ENCODE assay signal across 15 cellular contexts in the genomic region with DNA sequence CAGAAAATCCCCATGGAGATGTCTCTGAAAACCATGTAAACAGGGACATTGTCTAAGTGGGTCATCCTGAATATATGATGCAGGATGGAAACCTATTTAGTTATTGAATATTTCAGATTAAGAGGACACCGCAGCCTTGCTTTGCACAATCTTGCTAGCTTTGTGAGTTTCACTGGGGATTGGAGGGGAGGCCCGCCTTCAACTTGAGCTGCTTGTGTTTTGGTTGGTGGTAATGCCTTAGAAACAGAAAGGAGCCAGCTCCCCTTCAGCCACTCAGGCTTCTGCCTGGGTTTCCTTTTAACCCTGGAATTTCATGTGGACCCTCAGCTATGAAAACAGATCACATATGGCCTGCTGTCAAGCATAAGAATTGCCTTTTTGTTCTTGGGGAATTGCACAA.
DNase-seq lines count a peak whose midpoint lies in the region; ATAC-seq and TF ChIP-seq lines count a peak whose summit lies in the region.
"Had no signal": no experiment of that assay in that cellular context is flagged by ENCODE, and none has a peak within 500 bp of the region (broad histone marks: within the 10 kb centered on the region; RNA-seq: fewer than 3 reads in every experiment).

No MANE protein-coding gene starts in this region.

- 59 to 83% (median 68%) methylated on average over 2 of the region's 2 CpGs for WGBS in heart left ventricle, 4 donors
- 4 to 14% methylated on average over 2 of the region's 2 CpGs for WGBS in aorta, 2 donors

- no peaks in the 10 kb centered on the region for H3K27me3 ChIP-seq in right atrium auricular region
- no peaks in the 10 kb centered on the region for H3K27me3 ChIP-seq in heart left ventricle
- no peaks in the 10 kb centered on the region for H3K27me3 ChIP-seq in lower lobe of right lung (ENCODE audit: low read depth)
- H3K27me3 ChIP-seq in aorta (ENCODE audit: control insufficient read depth in 1 of 2, insufficient read depth in 2 of 2, low read length in 1 of 2): no peaks in the 10 kb centered on the region
- H3K27me3 ChIP-seq: uterus had no signal

- TF ChIP-seq CTCF in right atrium auricular region (IDR thresholded peaks at IDR 0.05): no peak
- TF ChIP-seq CTCF in heart left ventricle (IDR thresholded peaks at IDR 0.05): no peak
- no peak for TF ChIP-seq CTCF in lower lobe of right lung (IDR thresholded peaks at IDR 0.05)

- H3K36me3 ChIP-seq in right atrium auricular region (no peaks in the 10 kb centered on the region), heart left ventricle (no peaks in the 10 kb centered on the region), lower lobe of right lung (no peaks in the 10 kb centered on the region), aorta (ENCODE audit: control insufficient read depth in 1 of 2, insufficient read depth in 2 of 2, low read length in 1 of 2) (no peaks in the 10 kb centered on the region)
- H3K36me3 ChIP-seq: uterus had no signal

- H3K27ac ChIP-seq in right atrium auricular region (peak overlapping the region; percentile 2 to 26), heart left ventricle (peak overlapping the region in 6 of 12 donors; percentile 3 to 58 (median 24)), cingulate gyrus (ENCODE audit: low read depth, low read length) (peak overlapping the region; percentile 49), lower lobe of right lung (peak overlapping the region; percentile 13), aorta (ENCODE audit: low read depth in 1 of 2, low read length in 2 of 2) (peak overlapping the region; percentile 3 to 69)
- H3K27ac ChIP-seq: uterus had no signal

- DNase-seq in right atrium auricular region (ENCODE audit: low spot score) (no peak), heart left ventricle (no peak), lower lobe of right lung (no peak), aorta (no peak), NCI-H187 (lab: John Stamatoyannopoulos, UW) (no peak)
- no peak for DNase-seq in activated CD4-positive, CD25-positive, alpha-beta regulatory T cell treated with anti-CD3 and anti-CD28 coated beads, Interleukin-2, amount 50 U/mL, for 72 hours
- DNase-seq: activated CD8-positive, alpha-beta T cell treated with anti-CD3 and anti-CD28 coated beads, Interleukin-2, amount 10 ng/mL, durations not matched to agents 7 days and 5 days; activated naive CD4-positive, alpha-beta T cell; NCI-H1417; NCI-H510A treated with DMSO at 0.1 percent for 48 hours; SHP77; T1000; uterus had no signal

- intact Hi-C loops in heart left ventricle (cut with DNase I) (no loop called here), lower lobe of right lung (cut with DNase I) (no loop called here), aorta (cut with DNase I) (no loop called here)

- TF ChIP-seq POLR2A in heart left ventricle (IDR thresholded peaks at IDR 0.05): no peak

- no peak for ATAC-seq in heart left ventricle
- peak in 1 of 2 donors; percentile 39 for ATAC-seq in lower lobe of right lung
- ATAC-seq in aorta (ENCODE audit: low FRiP score): peak; percentile 31
- ATAC-seq in HG02973 (IDR thresholded peaks at IDR 0.05; ENCODE audit: unreplicated experiment): no peak
- ATAC-seq: activated CD8-positive, alpha-beta T cell treated with anti-CD3 and anti-CD28 coated beads, Interleukin-2, amount 10 ng/mL, durations not matched to agents 7 days and 5 days had no signal

- peaks cover 6 to 59% of the 10 kb centered on the region in 2 donors for H3K4me1 ChIP-seq in right atrium auricular region
- H3K4me1 ChIP-seq in heart left ventricle: peaks cover 4 to 74% (median 57%) of the 10 kb centered on the region in 12 donors
- peaks cover 47% of the 10 kb centered on the region for H3K4me1 ChIP-seq in lower lobe of right lung
- peaks cover 14 to 17% of the 10 kb centered on the region in 2 donors for H3K4me1 ChIP-seq in aorta (ENCODE audit: control insufficient read depth in 1 of 2, insufficient read depth in 2 of 2, low read length in 2 of 2)

- H3K4me3 ChIP-seq in right atrium auricular region (no peak overlapping the region), heart left ventricle (no peak overlapping the region), lower lobe of right lung (no peak overlapping the region), aorta (ENCODE audit: low read length in 2 of 2) (no peak overlapping the region)
- H3K4me3 ChIP-seq: uterus had no signal

- H3K9me3 ChIP-seq in right atrium auricular region (no peaks in the 10 kb centered on the region), heart left ventricle (no peaks in the 10 kb centered on the region), lower lobe of right lung (no peaks in the 10 kb centered on the region), aorta (ENCODE audit: control insufficient read depth, low read length) (no peaks in the 10 kb centered on the region)
- H3K9me3 ChIP-seq: uterus had no signal
